33 cellular contexts compared by ENCODE assay signal in the genomic region with DNA sequence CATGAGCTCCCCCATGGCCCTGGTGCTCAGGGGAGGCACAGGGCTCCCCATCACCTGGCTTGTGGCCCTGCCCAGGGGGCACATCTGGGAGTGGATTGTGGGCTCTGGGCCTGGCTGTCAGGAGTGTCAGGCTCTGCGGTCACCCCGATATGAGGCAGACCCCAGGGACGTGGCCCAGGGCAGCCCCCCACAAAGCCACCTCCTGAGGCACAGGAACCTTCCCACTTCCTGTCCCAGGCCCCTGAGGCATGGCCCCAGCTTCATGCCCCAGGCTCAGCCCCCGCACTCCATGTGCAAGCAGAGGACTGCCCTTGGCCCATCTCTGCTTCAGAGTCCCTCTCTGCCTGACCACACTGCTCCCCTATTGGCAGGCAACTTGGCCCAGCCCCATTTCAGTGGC.
"Had no signal": no experiment of that assay in that cellular context is flagged by ENCODE, and none has a peak within 500 bp of the region (broad histone marks: within the 10 kb centered on the region; RNA-seq: fewer than 3 reads in every experiment).

No MANE protein-coding gene starts in this region.

- H3K27me3 ChIP-seq: ascending aorta, breast epithelium, esophagus squamous epithelium had no signal

- H3K27me3 Mint-ChIP-seq: activated CD8-positive, alpha-beta T cell treated with anti-CD3 and anti-CD28 coated beads for 36 hours; activated naive CD8-positive, alpha-beta T cell treated with anti-CD3 and anti-CD28 coated beads, Interleukin-2, amount 10 ng/mL, durations not matched to agents 7 days and 5 days had no signal

- H3K36me3 ChIP-seq: ascending aorta, breast epithelium, cardiac muscle cell, esophagus squamous epithelium, gastroesophageal sphincter, heart right ventricle, WERI-Rb-1 had no signal

- ATAC-seq: activated CD4-positive, CD25-positive, alpha-beta regulatory T cell treated with anti-CD3 and anti-CD28 coated beads, Interleukin-2, amount 50 U/mL, for 24 hours; activated CD8-positive, alpha-beta T cell treated with anti-CD3 and anti-CD28 coated beads for 36 hours; activated naive CD4-positive, alpha-beta T cell treated with anti-CD3 and anti-CD28 coated beads, Interleukin-2, amount 50 U/mL, for 72 hours; activated T-cell treated with anti-CD3 and anti-CD28 coated beads, Interleukin-2, amount 50 U/mL, for 4 hours; activated T-helper 17 cell treated with anti-CD3 and anti-CD28 coated beads, Interleukin-2, amount 50 U/mL, for 72 hours; effector memory CD8-positive, alpha-beta T cell; gastroesophageal sphincter; heart right ventricle; T-helper 17 cell had no signal

- H3K4me1 ChIP-seq: ascending aorta, breast epithelium, esophagus squamous epithelium, gastroesophageal sphincter, heart right ventricle had no signal

- H3K36me3 Mint-ChIP-seq: activated naive CD4-positive, alpha-beta T cell treated with anti-CD3 and anti-CD28 coated beads, Interleukin-2, amount 50 U/mL, for 72 hours; activated naive CD8-positive, alpha-beta T cell treated with anti-CD3 and anti-CD28 coated beads, Interleukin-2, amount 10 ng/mL, durations not matched to agents 7 days and 5 days; brain had no signal

- H3K4me3 ChIP-seq: ascending aorta, breast epithelium, cardiac muscle cell, esophagus squamous epithelium, gastroesophageal sphincter, heart right ventricle had no signal

- H3K9me3 ChIP-seq: ascending aorta, breast epithelium, esophagus squamous epithelium had no signal

- H3K4me3 Mint-ChIP-seq: activated B cell treated with CpG ODN at 0.5 μM for 24 hours; activated CD8-positive, alpha-beta T cell treated with anti-CD3 and anti-CD28 coated beads for 36 hours; activated naive CD4-positive, alpha-beta T cell treated with anti-CD3 and anti-CD28 coated beads for 36 hours; activated naive CD8-positive, alpha-beta T cell treated with anti-CD3 and anti-CD28 coated beads, Interleukin-2, amount 10 ng/mL, durations not matched to agents 7 days and 5 days; activated T-cell treated with anti-CD3 and anti-CD28 coated beads, Interleukin-2, amount 50 U/mL, for 4 hours; activated T-helper 17 cell treated with anti-CD3 and anti-CD28 coated beads, Interleukin-2, amount 50 U/mL, for 72 hours; brain; effector memory CD8-positive, alpha-beta T cell; T-helper 17 cell; T-helper 2 cell treated with Interferon-gamma antibody and Interleukin-4, amounts not matched to agents 5 μg/mL and 100 μg/mL, for 36 hours had no signal

- H3K27ac Mint-ChIP-seq: activated B cell treated with CpG ODN at 0.5 μM for 24 hours; activated CD8-positive, alpha-beta T cell treated with anti-CD3 and anti-CD28 coated beads for 36 hours; activated naive CD4-positive, alpha-beta T cell treated with anti-CD3 and anti-CD28 coated beads for 36 hours; activated naive CD4-positive, alpha-beta T cell treated with anti-CD3 and anti-CD28 coated beads, Interleukin-2, amount 50 U/mL, for 72 hours; activated naive CD8-positive, alpha-beta T cell treated with anti-CD3 and anti-CD28 coated beads, Interleukin-2, amount 10 ng/mL, durations not matched to agents 7 days and 5 days; activated T-helper 17 cell treated with anti-CD3 and anti-CD28 coated beads, Interleukin-2, amount 50 U/mL, for 72 hours; brain; effector memory CD8-positive, alpha-beta T cell; T-helper 17 cell; T-helper 2 cell treated with Interferon-gamma antibody and Interleukin-4, amounts not matched to agents 5 μg/mL and 100 μg/mL, for 36 hours had no signal

- H3K4me1 Mint-ChIP-seq: activated B cell treated with CpG ODN at 0.5 μM for 24 hours; activated naive CD8-positive, alpha-beta T cell treated with anti-CD3 and anti-CD28 coated beads, Interleukin-2, amount 10 ng/mL, durations not matched to agents 7 days and 5 days; activated T-helper 17 cell treated with anti-CD3 and anti-CD28 coated beads, Interleukin-2, amount 50 U/mL, for 72 hours; T-helper 17 cell had no signal

- FAIRE-seq: colon had no signal

- H3K9me3 Mint-ChIP-seq: activated B cell treated with CpG ODN at 0.5 μM for 24 hours; activated CD8-positive, alpha-beta T cell treated with anti-CD3 and anti-CD28 coated beads for 36 hours; activated naive CD4-positive, alpha-beta T cell treated with anti-CD3 and anti-CD28 coated beads for 36 hours; activated naive CD4-positive, alpha-beta T cell treated with anti-CD3 and anti-CD28 coated beads, Interleukin-2, amount 50 U/mL, for 72 hours; activated naive CD8-positive, alpha-beta T cell treated with anti-CD3 and anti-CD28 coated beads, Interleukin-2, amount 10 ng/mL, durations not matched to agents 7 days and 5 days; activated T-cell treated with anti-CD3 and anti-CD28 coated beads, Interleukin-2, amount 50 U/mL, for 4 hours; activated T-helper 17 cell treated with anti-CD3 and anti-CD28 coated beads, Interleukin-2, amount 50 U/mL, for 72 hours; T-helper 2 cell treated with Interferon-gamma antibody and Interleukin-4, amounts not matched to agents 5 μg/mL and 100 μg/mL, for 36 hours had no signal

- H3K27ac ChIP-seq: ascending aorta, breast epithelium, cardiac muscle cell, esophagus squamous epithelium, gastroesophageal sphincter, heart right ventricle, WERI-Rb-1 had no signal

- DNase-seq: activated B cell treated with CpG ODN at 0.5 μM for 24 hours; activated CD4-positive, alpha-beta T cell treated with anti-CD3 and anti-CD28 coated beads for 48 hours; activated CD4-positive, alpha-beta T cell treated with anti-CD3 and anti-CD28 coated beads, Interleukin-2, amount 50 U/mL, for 1 hour; activated CD4-positive, alpha-beta T cell treated with anti-CD3 and anti-CD28 coated beads, Interleukin-2, amount 50 U/mL, for 48 hours; activated CD8-positive, alpha-beta memory T cell treated with anti-CD3 and anti-CD28 coated beads for 24 hours; activated CD8-positive, alpha-beta T cell treated with anti-CD3 and anti-CD28 coated beads for 36 hours; activated effector memory CD4-positive, alpha-beta T cell treated with Interleukin-2 at 50 U/mL for 16 hours; activated naive CD4-positive, alpha-beta T cell treated with anti-CD3 and anti-CD28 coated beads for 36 hours; activated naive CD8-positive, alpha-beta T cell treated with anti-CD3 and anti-CD28 coated beads, Interleukin-2, amount 10 ng/mL, durations not matched to agents 7 days and 5 days; activated T-cell treated with anti-CD3 and anti-CD28 coated beads, Interleukin-2, amount 50 U/mL, for 4 hours; central memory CD4-positive, alpha-beta T cell; cortex of kidney; dermis blood vessel endothelial cell; effector CD4-positive, alpha-beta T cell; effector memory CD8-positive, alpha-beta T cell; erythroblast; esophagus squamous epithelium; foreskin melanocyte; heart right ventricle; T-helper 1 cell; T-helper 17 cell; T1000; WERI-Rb-1 had no signal
